Comparison of ENCODE assay signal across 8 cellular contexts in the genomic region with DNA sequence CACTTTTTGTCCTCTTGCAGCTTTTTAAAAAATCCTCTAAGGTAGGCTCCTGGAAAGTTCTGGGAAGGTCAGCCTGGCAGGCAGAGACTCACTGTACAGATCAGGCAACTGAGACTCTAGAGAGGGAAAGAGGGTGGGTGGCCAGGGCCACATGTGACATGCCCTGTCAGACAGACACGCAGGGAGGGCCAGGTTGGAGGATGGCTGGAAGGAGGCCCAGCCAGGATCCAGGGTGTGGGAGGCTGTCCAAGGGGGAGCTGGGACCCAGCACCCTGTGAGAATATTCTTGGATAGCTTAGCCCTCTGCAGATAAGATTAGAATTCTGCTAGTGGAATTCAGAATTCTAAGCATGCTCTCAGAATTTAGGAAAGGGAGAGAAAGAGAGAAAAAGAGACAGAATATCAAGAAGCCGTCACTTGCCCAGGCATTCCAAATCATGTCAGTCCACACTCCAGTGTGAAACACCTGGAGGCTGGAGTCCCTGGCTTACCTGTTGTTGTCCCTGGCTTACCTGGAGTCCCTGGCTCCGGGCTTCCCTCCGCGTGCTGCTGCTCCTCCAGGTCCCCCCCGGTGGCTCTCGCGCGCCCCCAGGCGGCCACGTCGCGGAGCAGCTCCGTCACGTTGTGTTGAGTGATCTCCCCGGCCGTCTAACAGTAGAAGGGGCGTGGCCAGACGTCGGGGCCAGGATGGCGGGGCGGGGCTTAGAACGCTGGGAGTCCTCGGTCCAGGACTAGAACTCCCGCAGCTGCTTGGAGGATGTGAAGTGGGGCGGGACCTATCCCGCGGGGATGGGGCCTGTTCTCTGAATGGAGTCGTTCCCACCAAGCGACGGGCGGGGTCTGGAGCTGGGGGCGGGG. TPM values are rescaled to one million over a fixed set of nuclear protein-coding genes. Genes with fewer than 3 reads are reported as not detected.
DNase-seq lines count a peak whose midpoint lies in the region; ATAC-seq and TF ChIP-seq lines count a peak whose summit lies in the region.

No MANE protein-coding gene starts in this region.

- no peak overlapping the region for H3K4me3 ChIP-seq in WI38 (ENCODE audit: low read depth, low read length)
- H3K4me3 ChIP-seq in brain microvascular endothelial cell (ENCODE audit: low read depth, low read length) = no peak overlapping the region

- peak; percentile 96 for DNase-seq in DMS53 (lab: John Stamatoyannopoulos, UW)
- DNase-seq in NCI-H226 = peak; percentile 97
- DNase-seq in brain microvascular endothelial cell = peak; percentile 82
- peak; percentile 64 for DNase-seq in inferior parietal cortex (ENCODE audit: extremely low spot score)
- DNase-seq in stimulated activated CD4-positive, alpha-beta T cell treated with anti-CD3 and anti-CD28 coated beads, Interleukin-1b, Interleukin-23, amount 100 ng/mL, for 24 hours (ENCODE audit: low read depth in 4 of 4, low spot score in 1 of 4) = peak; percentile 68 to 86 (median 82)
- no peak for DNase-seq in occipital lobe (lab: John Stamatoyannopoulos, UW)

- no peaks in the 10 kb centered on the region for H3K36me3 ChIP-seq in brain microvascular endothelial cell (replicated peaks)

- H3K27ac ChIP-seq in brain microvascular endothelial cell = no peak overlapping the region

- TF ChIP-seq CTCF in WI38 (IDR thresholded peaks at IDR 0.05; ENCODE audit: low read depth, low read length) = peak; percentile 84
- TF ChIP-seq CTCF in brain microvascular endothelial cell (IDR thresholded peaks at IDR 0.05; ENCODE audit: low read depth, low read length, missing control alignments) = peak; percentile 97

- ATAC-seq in HG03097 (IDR thresholded peaks at IDR 0.05; ENCODE audit: low FRiP score, unreplicated experiment) = peak; percentile 76

- in situ Hi-C loops in brain microvascular endothelial cell (cut with HindIII; ENCODE audit: low pct_ligation_motif_present, low sequenced_read_pairs) = no loop called here

- peaks cover 14% of the 10 kb centered on the region for H3K27me3 ChIP-seq in brain microvascular endothelial cell (replicated peaks)

RNA-seq across cellular contexts. Expression of a gene that starts 2.8 kb away (rescaled TPM):
- total RNA-seq in occipital lobe = not detected

RNA-seq across cellular contexts. Expression of a gene that starts 6.1 kb away (rescaled TPM):
- total RNA-seq in occipital lobe = 0.31 TPM

RNA-seq across cellular contexts. Expression of a gene that starts 11.4 kb away (rescaled TPM):
- not detected for total RNA-seq in occipital lobe

RNA-seq across cellular contexts. Expression of a gene that starts 19.7 kb away (rescaled TPM):
- 36.8 TPM for total RNA-seq in occipital lobe

RNA-seq across cellular contexts. Expression of a gene that starts 42.9 kb away (rescaled TPM):
- 20.7 TPM for total RNA-seq in occipital lobe
